Comparison of ENCODE assay signal across 1 cellular context in the genomic region with DNA sequence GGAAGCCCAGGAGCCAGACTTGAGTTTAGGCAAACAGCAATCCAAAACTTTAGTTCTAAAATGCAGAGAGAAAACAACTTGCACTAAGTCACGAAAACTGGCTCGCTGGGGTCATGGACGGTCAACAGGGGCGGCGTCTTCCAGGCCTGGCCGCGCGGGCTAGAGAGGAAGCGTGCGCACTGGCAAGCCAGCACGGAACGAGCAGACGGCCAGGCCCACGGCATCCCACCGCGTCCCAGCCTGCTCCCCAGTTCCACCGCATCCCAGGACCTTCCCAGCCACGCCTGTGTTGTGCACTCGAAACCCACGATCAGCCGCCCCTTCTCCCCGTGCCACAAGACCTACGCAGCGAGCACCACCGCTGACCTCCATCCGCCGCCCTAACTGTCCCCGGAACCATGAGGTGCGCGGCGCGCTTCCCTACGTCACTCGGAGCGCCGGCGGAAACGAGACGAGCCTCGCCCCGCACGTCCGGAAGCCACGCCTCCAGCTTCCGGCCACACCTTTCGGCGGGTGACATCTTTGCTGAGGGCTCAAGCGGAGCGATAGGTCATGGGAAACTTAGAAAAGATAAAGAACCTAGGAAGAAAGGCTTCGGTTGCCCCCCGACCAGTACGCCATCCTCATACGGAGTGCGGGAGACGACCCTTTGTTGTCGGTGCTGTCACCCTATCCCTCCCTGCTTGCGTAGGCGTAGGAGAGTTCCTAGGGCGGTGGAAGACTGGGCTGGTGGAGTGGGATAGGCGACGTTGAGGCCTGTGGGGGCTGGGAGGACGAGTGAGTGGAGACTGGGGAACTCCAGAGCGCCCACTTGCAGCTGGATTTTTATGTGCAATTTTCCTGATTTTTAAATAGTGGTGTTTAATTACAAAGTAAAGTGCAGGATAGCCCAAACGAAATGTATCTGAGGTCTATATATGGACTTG.
TF ChIP-seq lines count a peak whose summit lies in the region.

A gene (minus strand): TSS at position 400 of the 926 bp plus-strand sequence. CDS start 2,460 bp downstream, outside the sequence.

TF ChIP-seq in SK-N-SH, 30 proteins besides CTCF, POLR2A, EP300 and RAD21 (continued from another document):
- TF ChIP-seq, protein P1, sequence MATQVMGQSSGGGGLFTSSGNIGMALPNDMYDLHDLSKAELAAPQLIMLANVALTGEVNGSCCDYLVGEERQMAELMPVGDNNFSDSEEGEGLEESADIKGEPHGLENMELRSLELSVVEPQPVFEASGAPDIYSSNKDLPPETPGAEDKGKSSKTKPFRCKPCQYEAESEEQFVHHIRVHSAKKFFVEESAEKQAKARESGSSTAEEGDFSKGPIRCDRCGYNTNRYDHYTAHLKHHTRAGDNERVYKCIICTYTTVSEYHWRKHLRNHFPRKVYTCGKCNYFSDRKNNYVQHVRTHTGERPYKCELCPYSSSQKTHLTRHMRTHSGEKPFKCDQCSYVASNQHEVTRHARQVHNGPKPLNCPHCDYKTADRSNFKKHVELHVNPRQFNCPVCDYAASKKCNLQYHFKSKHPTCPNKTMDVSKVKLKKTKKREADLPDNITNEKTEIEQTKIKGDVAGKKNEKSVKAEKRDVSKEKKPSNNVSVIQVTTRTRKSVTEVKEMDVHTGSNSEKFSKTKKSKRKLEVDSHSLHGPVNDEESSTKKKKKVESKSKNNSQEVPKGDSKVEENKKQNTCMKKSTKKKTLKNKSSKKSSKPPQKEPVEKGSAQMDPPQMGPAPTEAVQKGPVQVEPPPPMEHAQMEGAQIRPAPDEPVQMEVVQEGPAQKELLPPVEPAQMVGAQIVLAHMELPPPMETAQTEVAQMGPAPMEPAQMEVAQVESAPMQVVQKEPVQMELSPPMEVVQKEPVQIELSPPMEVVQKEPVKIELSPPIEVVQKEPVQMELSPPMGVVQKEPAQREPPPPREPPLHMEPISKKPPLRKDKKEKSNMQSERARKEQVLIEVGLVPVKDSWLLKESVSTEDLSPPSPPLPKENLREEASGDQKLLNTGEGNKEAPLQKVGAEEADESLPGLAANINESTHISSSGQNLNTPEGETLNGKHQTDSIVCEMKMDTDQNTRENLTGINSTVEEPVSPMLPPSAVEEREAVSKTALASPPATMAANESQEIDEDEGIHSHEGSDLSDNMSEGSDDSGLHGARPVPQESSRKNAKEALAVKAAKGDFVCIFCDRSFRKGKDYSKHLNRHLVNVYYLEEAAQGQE (IDR thresholded peaks at IDR 0.05; ENCODE audit: low read depth, low read length), result peak; percentile 36; the same call in 1 of the 2 replicates
- TF ChIP-seq, protein P2, sequence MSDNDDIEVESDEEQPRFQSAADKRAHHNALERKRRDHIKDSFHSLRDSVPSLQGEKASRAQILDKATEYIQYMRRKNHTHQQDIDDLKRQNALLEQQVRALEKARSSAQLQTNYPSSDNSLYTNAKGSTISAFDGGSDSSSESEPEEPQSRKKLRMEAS (IDR thresholded peaks at IDR 0.05; ENCODE audit: low read depth), result peak; percentile 100
- TF ChIP-seq RFX5 (IDR thresholded peaks at IDR 0.05; ENCODE audit: low read length) (0 out of 2 replicates have a peak, but pooled peaks have one; percentile 55), NRF1 (IDR thresholded peaks at IDR 0.05; ENCODE audit: low read depth, low read length) (peak; percentile 40; the same call in 1 of the 2 replicates), TCF12 (IDR thresholded peaks at IDR 0.05) (peak; percentile 49; the same call in 1 of the 2 replicates), JUND (IDR thresholded peaks at IDR 0.05) (no peak), POLR2AphosphoS5 (IDR thresholded peaks at IDR 0.05; ENCODE audit: low read depth, low read length) (peak; percentile 98), NFIC (IDR thresholded peaks at IDR 0.05; ENCODE audit: borderline replicate concordance) (no peak; the same call in 1 of the 2 replicates), CHD2 (IDR thresholded peaks at IDR 0.05; ENCODE audit: low read length, partially characterized antibody) (peak; percentile 93), FOXM1 (IDR thresholded peaks at IDR 0.05; ENCODE audit: low read depth) (no peak), TAF1 (IDR thresholded peaks at IDR 0.05; ENCODE audit: borderline replicate concordance, low read depth, low read length) (peak; percentile 95), SIN3A (IDR thresholded peaks at IDR 0.05; ENCODE audit: borderline replicate concordance, low read depth, low read length) (peak; percentile 94; the same call in 1 of the 2 replicates), RCOR1 (IDR thresholded peaks at IDR 0.05; ENCODE audit: low read length) (peak; percentile 63), RXRA (IDR thresholded peaks at IDR 0.05; ENCODE audit: borderline replicate concordance, low read depth) (no peak), TEAD4 (IDR thresholded peaks at IDR 0.05; ENCODE audit: borderline replicate concordance, insufficient read depth) (no peak), ELF1 (IDR thresholded peaks at IDR 0.05) (peak; percentile 98), FOSL2 (IDR thresholded peaks at IDR 0.05; ENCODE audit: borderline replicate concordance, low read depth) (no peak), EZH2phosphoT487 (IDR thresholded peaks at IDR 0.05; ENCODE audit: borderline replicate concordance, low read depth) (no peak), GABPA (IDR thresholded peaks at IDR 0.05; ENCODE audit: low read depth) (peak; percentile 98), YY1 (IDR thresholded peaks at IDR 0.05; ENCODE audit: low read depth) (peak; percentile 91)
- TF ChIP-seq, protein P3, sequence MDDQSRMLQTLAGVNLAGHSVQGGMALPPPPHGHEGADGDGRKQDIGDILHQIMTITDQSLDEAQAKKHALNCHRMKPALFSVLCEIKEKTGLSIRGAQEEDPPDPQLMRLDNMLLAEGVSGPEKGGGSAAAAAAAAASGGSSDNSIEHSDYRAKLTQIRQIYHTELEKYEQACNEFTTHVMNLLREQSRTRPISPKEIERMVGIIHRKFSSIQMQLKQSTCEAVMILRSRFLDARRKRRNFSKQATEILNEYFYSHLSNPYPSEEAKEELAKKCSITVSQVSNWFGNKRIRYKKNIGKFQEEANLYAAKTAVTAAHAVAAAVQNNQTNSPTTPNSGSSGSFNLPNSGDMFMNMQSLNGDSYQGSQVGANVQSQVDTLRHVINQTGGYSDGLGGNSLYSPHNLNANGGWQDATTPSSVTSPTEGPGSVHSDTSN (IDR thresholded peaks at IDR 0.05), result no peak; the same call in 1 of the 2 replicates
- TF ChIP-seq, protein P4, sequence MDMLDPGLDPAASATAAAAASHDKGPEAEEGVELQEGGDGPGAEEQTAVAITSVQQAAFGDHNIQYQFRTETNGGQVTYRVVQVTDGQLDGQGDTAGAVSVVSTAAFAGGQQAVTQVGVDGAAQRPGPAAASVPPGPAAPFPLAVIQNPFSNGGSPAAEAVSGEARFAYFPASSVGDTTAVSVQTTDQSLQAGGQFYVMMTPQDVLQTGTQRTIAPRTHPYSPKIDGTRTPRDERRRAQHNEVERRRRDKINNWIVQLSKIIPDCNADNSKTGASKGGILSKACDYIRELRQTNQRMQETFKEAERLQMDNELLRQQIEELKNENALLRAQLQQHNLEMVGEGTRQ (IDR thresholded peaks at IDR 0.05; ENCODE audit: borderline replicate concordance, low read depth, low read length), result no peak
